Comparison of ENCODE assay signal across 1 cellular context in genomic region chr1:247118946-247119446, GRCh38.
TF ChIP-seq lines count a peak whose summit lies in the region.

No MANE protein-coding gene starts in this region.

TF ChIP-seq in HepG2, 621 proteins besides CTCF, POLR2A, EP300 and RAD21 (continued from another document):
- TF ChIP-seq ARID4A (CRISPR knock-in tag; IDR thresholded peaks at IDR 0.05; ENCODE audit: borderline replicate concordance): peak; percentile 50; the same call in 1 of the 2 replicates
- TF ChIP-seq TOE1 (CRISPR knock-in tag; IDR thresholded peaks at IDR 0.05): no peak
